Comparison of ENCODE assay signal across 2 cellular contexts in genomic region chr18:7921938-7922587, GRCh38.
TF ChIP-seq lines count a peak whose summit lies in the region.

No MANE protein-coding gene starts in this region.

TF ChIP-seq in SK-N-SH treated with all-trans-retinoic acid at 6 μM for 48 hours, 23 proteins besides CTCF, POLR2A, EP300 and RAD21:
- no peak for TF ChIP-seq TSHZ2 (CRISPR knock-in tag; IDR thresholded peaks at IDR 0.05)
- no peak for TF ChIP-seq ESRRG (CRISPR knock-in tag; IDR thresholded peaks at IDR 0.05)
- TF ChIP-seq RARB (CRISPR knock-in tag; IDR thresholded peaks at IDR 0.05): no peak
- TF ChIP-seq SNAI2 (CRISPR knock-in tag; IDR thresholded peaks at IDR 0.05): no peak
- no peak for TF ChIP-seq ZNF70 (CRISPR knock-in tag; IDR thresholded peaks at IDR 0.05)
- TF ChIP-seq ZNF565 (CRISPR knock-in tag; conservative IDR thresholded peaks at IDR 0.05; ENCODE audit: low read depth): no peak
- TF ChIP-seq ISL1 (CRISPR knock-in tag; IDR thresholded peaks at IDR 0.05): no peak
- no peak for TF ChIP-seq ZC3H10 (CRISPR knock-in tag; IDR thresholded peaks at IDR 0.05)
- TF ChIP-seq ZNF8 (CRISPR knock-in tag; IDR thresholded peaks at IDR 0.05): no peak
- TF ChIP-seq ZFP3 (CRISPR knock-in tag; IDR thresholded peaks at IDR 0.05): no peak
- no peak for TF ChIP-seq POU6F1 (CRISPR knock-in tag; IDR thresholded peaks at IDR 0.05; ENCODE audit: borderline replicate concordance, low read depth)
- TF ChIP-seq TOX (CRISPR knock-in tag; IDR thresholded peaks at IDR 0.05; ENCODE audit: borderline replicate concordance): no peak
- no peak for TF ChIP-seq GLIS3 (CRISPR knock-in tag; IDR thresholded peaks at IDR 0.05)
- TF ChIP-seq TCF4 (CRISPR knock-in tag; IDR thresholded peaks at IDR 0.05; ENCODE audit: borderline replicate concordance): no peak
- no peak for TF ChIP-seq ZFP30 (CRISPR knock-in tag; IDR thresholded peaks at IDR 0.05)
- no peak for TF ChIP-seq OSR1 (CRISPR knock-in tag; IDR thresholded peaks at IDR 0.05)
- TF ChIP-seq PATZ1 (CRISPR knock-in tag; IDR thresholded peaks at IDR 0.05; ENCODE audit: borderline replicate concordance): no peak
TF ChIP-seq in SK-N-SH treated with all-trans-retinoic acid at 6 μM for 48 hours: peak in this region for 0.

TF ChIP-seq in GM23338, 12 proteins besides CTCF, POLR2A, EP300 and RAD21 (continued from another document):
- TF ChIP-seq ZNF462 (CRISPR knock-in tag; IDR thresholded peaks at IDR 0.05) (no peak), ZNF331 (CRISPR knock-in tag; IDR thresholded peaks at IDR 0.05; ENCODE audit: low read depth) (no peak)
